ENCODE assay signal across 25 cellular contexts in genomic region chr7:84997626-84998025, GRCh38.
"Had no signal": no experiment of that assay in that cellular context is flagged by ENCODE, and none has a peak within 500 bp of the region (broad histone marks: within the 10 kb centered on the region; RNA-seq: fewer than 3 reads in every experiment).

No MANE protein-coding gene starts in this region.

- H3K36me3 ChIP-seq: adrenal gland, ascending aorta, colonic mucosa, heart right ventricle, lower lobe of right lung, prostate gland, tibial artery had no signal

- DNase-seq: activated CD4-positive, alpha-beta T cell treated with anti-CD3 and anti-CD28 coated beads, Interleukin-2, amount 50 U/mL, for 1 hour; activated CD8-positive, alpha-beta memory T cell treated with anti-CD3 and anti-CD28 coated beads for 24 hours; activated CD8-positive, alpha-beta memory T cell treated with anti-CD3 and anti-CD28 coated beads, Interleukin-2, amount 50 U/mL, for 4 hours; activated naive CD4-positive, alpha-beta T cell; activated T-cell treated with anti-CD3 and anti-CD28 coated beads, Interleukin-2, amount 50 U/mL, for 24 hours; adrenal gland; colonic mucosa; heart right ventricle; lower lobe of right lung; naive thymus-derived CD4-positive, alpha-beta T cell; spleen; stimulated activated CD4-positive, alpha-beta T cell treated with anti-CD3 and anti-CD28 coated beads, Interleukin-4, amount 100 ng/mL, for 1 hour; stimulated activated naive CD4-positive, alpha-beta T cell; SW 1271; T-helper 17 cell; tibial artery had no signal

- H3K4me3 Mint-ChIP-seq: activated naive CD8-positive, alpha-beta T cell; activated T-cell treated with anti-CD3 and anti-CD28 coated beads, Interleukin-2, amount 50 U/mL, for 24 hours; central memory CD8-positive, alpha-beta T cell; naive thymus-derived CD4-positive, alpha-beta T cell; neural crest cell; T-helper 17 cell had no signal

- H3K27me3 ChIP-seq: ascending aorta, colonic mucosa, heart right ventricle, spleen, tibial artery had no signal

- H3K4me1 ChIP-seq: adrenal gland, ascending aorta, colonic mucosa, lower lobe of right lung, prostate gland, spleen, tibial artery had no signal

- H3K9me3 ChIP-seq: adrenal gland, ascending aorta, colonic mucosa, heart right ventricle, lower lobe of right lung, prostate gland, tibial artery had no signal

- H3K4me1 Mint-ChIP-seq: central memory CD8-positive, alpha-beta T cell; T-helper 17 cell had no signal

- H3K27me3 Mint-ChIP-seq: activated T-cell treated with anti-CD3 and anti-CD28 coated beads, Interleukin-2, amount 50 U/mL, for 24 hours; central memory CD8-positive, alpha-beta T cell; T-helper 17 cell had no signal

- ATAC-seq: activated CD4-positive, CD25-positive, alpha-beta regulatory T cell treated with anti-CD3 and anti-CD28 coated beads, Interleukin-2, amount 50 U/mL, for 24 hours; heart right ventricle; left lobe of liver; lower lobe of right lung; naive thymus-derived CD4-positive, alpha-beta T cell; T-helper 17 cell had no signal

- H3K27ac Mint-ChIP-seq: activated naive CD8-positive, alpha-beta T cell; activated T-cell treated with anti-CD3 and anti-CD28 coated beads, Interleukin-2, amount 50 U/mL, for 24 hours; activated T-helper 2 cell treated with anti-CD3 and anti-CD28 coated beads, Interferon-gamma antibody, Interleukin-2, Interleukin-4, amounts not matched to agents 10 μg/mL and 5 μg/mL and 100 μg/mL, durations not matched to agents 14 hours and 24 hours and 36 hours; naive thymus-derived CD4-positive, alpha-beta T cell; T-helper 17 cell had no signal

- H3K27ac ChIP-seq: adrenal gland, ascending aorta, colonic mucosa, heart right ventricle, lower lobe of right lung, prostate gland, spleen, tibial artery, VCaP had no signal

- H3K9me3 Mint-ChIP-seq: activated T-cell treated with anti-CD3 and anti-CD28 coated beads, Interleukin-2, amount 50 U/mL, for 24 hours; activated T-helper 2 cell treated with anti-CD3 and anti-CD28 coated beads, Interferon-gamma antibody, Interleukin-2, Interleukin-4, amounts not matched to agents 10 μg/mL and 5 μg/mL and 100 μg/mL, durations not matched to agents 14 hours and 24 hours and 36 hours; naive thymus-derived CD4-positive, alpha-beta T cell; neural crest cell had no signal

- H3K4me3 ChIP-seq: adrenal gland, ascending aorta, colonic mucosa, heart right ventricle, lower lobe of right lung, prostate gland, spleen, tibial artery had no signal

- H3K36me3 Mint-ChIP-seq: activated naive CD8-positive, alpha-beta T cell; naive thymus-derived CD4-positive, alpha-beta T cell had no signal
